In genomic region chr11:64863381-64864060, GRCh38 we compare ENCODE assay signal across 10 cellular contexts. TPM values are rescaled to one million over a fixed set of nuclear protein-coding genes. Genes with fewer than 3 reads are reported as not detected.
A peak's percentile ranks its signal among the peaks of the same experiment; 100 is the strongest.
DNase-seq lines count a peak whose midpoint lies in the region; ATAC-seq and TF ChIP-seq lines count a peak whose summit lies in the region.
"Had no signal": no experiment of that assay in that cellular context is flagged by ENCODE, and none has a peak within 500 bp of the region (broad histone marks: within the 10 kb centered on the region; RNA-seq: fewer than 3 reads in every experiment).

No MANE protein-coding gene starts in this region.

- DNase-seq in ELF-1 (ENCODE audit: low read depth, low spot score) (peak; percentile 50), retinal pigment epithelial cell (ENCODE audit: low read depth) (no peak), NCI-H1092 treated with DMSO at 0.1 percent for 48 hours (lab: John Stamatoyannopoulos, UW) (no peak)
- DNase-seq in central memory CD4-positive, alpha-beta T cell, result no peak
- DNase-seq: NCI-H2107; stimulated activated CD4-positive, alpha-beta T cell treated with anti-CD3 and anti-CD28 coated beads, Interleukin-4, amount 100 ng/mL, for 4 hours had no signal

- no peaks in the 10 kb centered on the region for H3K9me2 ChIP-seq in SU-DHL-6 (replicated peaks; ENCODE audit: insufficient read depth, low read length)

- H3K4me3 ChIP-seq in SU-DHL-6 (ENCODE audit: insufficient read depth, low read length, poor library complexity, severe bottlenecking), result no peak overlapping the region
- peak overlapping the region in 1 of 2 donors; percentile 28 for H3K4me3 ChIP-seq in gastroesophageal sphincter
- H3K4me3 ChIP-seq in retinal pigment epithelial cell (ENCODE audit: low read length), result no peak overlapping the region

- H3K4me2 ChIP-seq in SU-DHL-6 (ENCODE audit: low read depth, low read length, poor library complexity, severe bottlenecking), result peak overlapping the region; percentile 62

- H3K4me1 ChIP-seq in gastroesophageal sphincter, result peaks cover 6 to 100% (median 59%) of the 10 kb centered on the region in 3 donors

- peak overlapping the region; percentile 62 for H3K9ac ChIP-seq in SU-DHL-6 (ENCODE audit: low read length)

- no peaks in the 10 kb centered on the region for H4K20me1 ChIP-seq in SU-DHL-6 (ENCODE audit: low read depth, low read length)

- peaks cover 66% of the 10 kb centered on the region for H3F3A ChIP-seq in SU-DHL-6 (ENCODE audit: insufficient read depth)

- peaks cover 82% of the 10 kb centered on the region for H3K79me2 ChIP-seq in SU-DHL-6 (ENCODE audit: insufficient read depth, low read length)

- H3K9me3 ChIP-seq in SU-DHL-6 (ENCODE audit: insufficient read depth, low read length) (no peaks in the 10 kb centered on the region), gastroesophageal sphincter (no peaks in the 10 kb centered on the region)

- peak; percentile 50 for ATAC-seq in gastroesophageal sphincter
- ATAC-seq in HG03108 (IDR thresholded peaks at IDR 0.05; ENCODE audit: unreplicated experiment), result no peak
- no peak for ATAC-seq in HG02571 (IDR thresholded peaks at IDR 0.05; ENCODE audit: unreplicated experiment)

- no peak overlapping the region for H2AFZ ChIP-seq in SU-DHL-6 (ENCODE audit: low read depth, low read length, severe bottlenecking)

- no peaks in the 10 kb centered on the region for H3K27me3 ChIP-seq in SU-DHL-6 (ENCODE audit: low read length)
- H3K27me3 ChIP-seq in gastroesophageal sphincter, result no peaks in the 10 kb centered on the region

- peaks cover 17% of the 10 kb centered on the region for H3K36me3 ChIP-seq in SU-DHL-6 (ENCODE audit: low read length)
- peaks cover 0 to 17% of the 10 kb centered on the region in 2 donors for H3K36me3 ChIP-seq in gastroesophageal sphincter

- TF ChIP-seq CTCF in SU-DHL-6 (IDR thresholded peaks at IDR 0.05; ENCODE audit: insufficient read depth, low read length, poor library complexity, severe bottlenecking) (no peak), gastroesophageal sphincter (IDR thresholded peaks at IDR 0.05) (peak in 1 of 4 experiments; percentile 7), retinal pigment epithelial cell (conservative IDR thresholded peaks at IDR 0.05; ENCODE audit: low read depth, low read length) (peak; percentile 1)

- no peak for TF ChIP-seq EP300 in gastroesophageal sphincter (IDR thresholded peaks at IDR 0.05)

- peak; percentile 20 to 21 for TF ChIP-seq POLR2A in gastroesophageal sphincter (IDR thresholded peaks at IDR 0.05)

- H3K27ac ChIP-seq in SU-DHL-6 (ENCODE audit: low read depth, low read length), result peak overlapping the region; percentile 93
- H3K27ac ChIP-seq in gastroesophageal sphincter, result peak overlapping the region; percentile 84 to 98 (median 97)

- 0 to 15% methylated on average over 1 to 5 of the region's 23 CpGs for WGBS in gastroesophageal sphincter (ENCODE audit: low coverage in 1 of 2), 2 donors

RNA-seq across cellular contexts. Expression of gene EHD1, which starts 14.9 kb away (rescaled TPM):
- total RNA-seq in gastroesophageal sphincter, result 100 to 1,000 TPM in 2 of 4 donors, 10 to 100 TPM in 2; 92.1 to 188 (median 101) TPM

RNA-seq across cellular contexts. Expression of gene CDC42BPG, which starts 19.1 kb away (rescaled TPM):
- total RNA-seq in gastroesophageal sphincter, result under 1 TPM; 0.08 to 0.94 (median 0.22) TPM

RNA-seq across cellular contexts. Expression of gene MEN1, which starts 53.2 kb away (rescaled TPM):
- total RNA-seq in gastroesophageal sphincter, result 10 to 100 TPM in 2 of 4 donors, 1 to 10 TPM in 2; 7.1 to 20.9 (median 11.6) TPM

RNA-seq across cellular contexts. Expression of gene ATG2A, which starts 53.5 kb away (rescaled TPM):
- total RNA-seq in gastroesophageal sphincter, result 10 to 100 TPM; 18.8 to 27.2 (median 26.3) TPM
